Comparison of ENCODE assay signal across 8 cellular contexts in the genomic region with DNA sequence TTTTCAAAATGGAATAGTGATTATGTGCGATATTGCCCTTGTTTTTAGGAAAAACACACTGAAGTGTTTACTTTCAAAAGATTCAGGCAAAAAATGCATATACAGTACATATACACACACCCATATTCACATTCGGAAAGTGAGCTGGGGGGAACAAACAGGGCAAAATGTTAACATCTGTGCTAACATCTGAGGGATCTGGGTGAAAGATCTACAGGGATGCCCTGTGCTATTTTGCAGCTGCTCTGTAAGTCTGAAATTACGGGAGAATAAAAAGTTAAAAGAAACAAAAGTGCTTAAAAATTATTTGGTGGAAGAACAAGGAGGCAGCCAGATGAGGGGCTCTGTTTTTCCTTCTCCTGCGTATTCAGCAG. TPM values are rescaled to one million over a fixed set of nuclear protein-coding genes. Genes with fewer than 3 reads are reported as not detected.
DNase-seq lines count a peak whose midpoint lies in the region; ATAC-seq, FAIRE-seq and TF ChIP-seq lines count a peak whose summit lies in the region.
"Had no signal": no experiment of that assay in that cellular context is flagged by ENCODE, and none has a peak within 500 bp of the region (broad histone marks: within the 10 kb centered on the region; RNA-seq: fewer than 3 reads in every experiment).

No MANE protein-coding gene starts in this region.

- no peaks in the 10 kb centered on the region for H4K20me1 ChIP-seq in keratinocyte (ENCODE audit: control insufficient read depth, extremely low read depth, insufficient read depth, low read length)

- peaks cover 26% of the 10 kb centered on the region for H3K4me1 Mint-ChIP-seq in HFFc6 (ENCODE audit: low read depth)
- H3K4me1 Mint-ChIP-seq in stimulated activated naive B cell treated with anti-CD40 and anti-IgM and Interleukin-4, amounts not matched to agents 10 μg/mL and 1 μg/mL and 100 μg/mL, for 72 hours = peaks cover 6 to 31% of the 10 kb centered on the region in 2 donors

- no peaks in the 10 kb centered on the region for H3K9me3 Mint-ChIP-seq in HFFc6
- H3K9me3 Mint-ChIP-seq in stimulated activated naive B cell treated with anti-CD40 and anti-IgM and Interleukin-4, amounts not matched to agents 10 μg/mL and 1 μg/mL and 100 μg/mL, for 72 hours = peaks cover 0 to 1% of the 10 kb centered on the region in 2 donors

- peaks cover 24% of the 10 kb centered on the region for H3K79me2 ChIP-seq in keratinocyte (ENCODE audit: control insufficient read depth, insufficient read depth, low read length)

- peak overlapping the region; percentile 91 for H3K27ac Mint-ChIP-seq in HFFc6
- no peak overlapping the region for H3K27ac Mint-ChIP-seq in stimulated activated naive B cell treated with anti-CD40 and anti-IgM and Interleukin-4, amounts not matched to agents 10 μg/mL and 1 μg/mL and 100 μg/mL, for 72 hours

- H3K27me3 Mint-ChIP-seq in HFFc6 (ENCODE audit: insufficient read depth) = no peaks in the 10 kb centered on the region; the same call in 1 of the 2 replicates
- H3K27me3 Mint-ChIP-seq in stimulated activated naive B cell treated with anti-CD40 and anti-IgM and Interleukin-4, amounts not matched to agents 10 μg/mL and 1 μg/mL and 100 μg/mL, for 72 hours = peaks cover 27 to 31% of the 10 kb centered on the region in 2 donors

- no peaks in the 10 kb centered on the region for H3K9me3 ChIP-seq in keratinocyte (ENCODE audit: control insufficient read depth, low read depth, low read length)

- no peak overlapping the region for H2AFZ ChIP-seq in keratinocyte (ENCODE audit: control insufficient read depth, low read length)

- intact Hi-C loops in head of caudate nucleus (cut with DNase I) = no loop called here

- H3K4me3 ChIP-seq in keratinocyte (ENCODE audit: control insufficient read depth in 2 of 3, extremely low read depth in 1 of 3, insufficient read depth in 2 of 3, low read depth in 1 of 3, low read length in 3 of 3) = peak overlapping the region; percentile 74 to 92 (median 77)

- H3K27me3 ChIP-seq in keratinocyte (ENCODE audit: control insufficient read depth, extremely low read depth, insufficient read depth, low read length) = no peaks in the 10 kb centered on the region

- H3K36me3 ChIP-seq in keratinocyte (ENCODE audit: control insufficient read depth in 2 of 2, extremely low read depth in 1 of 2, insufficient read depth in 2 of 2, low read length in 2 of 2) = peaks cover 13 to 15% of the 10 kb centered on the region in 2 experiments

- FAIRE-seq in keratinocyte (lab: Jason Lieb, UNC) = no peak

- DNase-seq in HFFc6 (no peak), keratinocyte (ENCODE audit: low read depth, low spot score) (no peak), GM10266 (ENCODE audit: extremely low spot score) (no peak), head of caudate nucleus (no peak)
- DNase-seq in stimulated activated naive B cell treated with anti-CD40 and anti-IgM and Interleukin-4, amounts not matched to agents 10 μg/mL and 1 μg/mL and 100 μg/mL, for 72 hours = no peak
- no peak for DNase-seq in stimulated activated CD4-positive, alpha-beta T cell treated with anti-CD3 and anti-CD28 coated beads, Interleukin-4, amount 100 ng/mL, for 1 hour
- DNase-seq: NCI-H748 treated with DMSO at 0.1 percent for 48 hours had no signal

- H3K27ac ChIP-seq in angular gyrus (ENCODE audit: low read depth, low read length) (peak overlapping the region; percentile 82), keratinocyte (ENCODE audit: control insufficient read depth, insufficient read depth, low read length) (peak overlapping the region; percentile 69)

- H3K9me1 ChIP-seq in keratinocyte (ENCODE audit: control insufficient read depth, extremely low read depth, insufficient read depth, low read length) = peaks cover 4% of the 10 kb centered on the region

- H3K4me2 ChIP-seq in keratinocyte (ENCODE audit: control insufficient read depth, extremely low read depth, insufficient read depth, low read depth, low read length) = peak overlapping the region; percentile 88

- no peak for ATAC-seq in stimulated activated naive B cell treated with anti-CD40 and anti-IgM and Interleukin-4, amounts not matched to agents 10 μg/mL and 1 μg/mL and 100 μg/mL, for 72 hours (replicated peaks)

- H3K4me3 Mint-ChIP-seq in HFFc6 = peak overlapping the region; percentile 92
- H3K4me3 Mint-ChIP-seq in stimulated activated naive B cell treated with anti-CD40 and anti-IgM and Interleukin-4, amounts not matched to agents 10 μg/mL and 1 μg/mL and 100 μg/mL, for 72 hours = peak overlapping the region; percentile 75

- TF ChIP-seq CTCF in HFFc6 (IDR thresholded peaks at IDR 0.05) (no peak), keratinocyte (optimal IDR thresholded peaks at IDR 0.05 in 1 of 3, IDR thresholded peaks at IDR 0.05 in 1 of 3, conservative IDR thresholded peaks at IDR 0.05 in 1 of 3; ENCODE audit: extremely low read depth in 1 of 3, insufficient read depth in 2 of 3, low read length in 3 of 3) (no peak), GM10266 (IDR thresholded peaks at IDR 0.05; ENCODE audit: control insufficient read depth, insufficient read depth, low read depth, missing control alignments) (no peak)

- H3K9ac ChIP-seq in keratinocyte (ENCODE audit: control insufficient read depth, extremely low read depth, insufficient read depth, low read length) = peak overlapping the region; percentile 91

- peaks cover 34% of the 10 kb centered on the region for H3K4me1 ChIP-seq in keratinocyte (ENCODE audit: control insufficient read depth, extremely low read depth, insufficient read depth, low read length)

- dilution Hi-C loops in keratinocyte (cut with MboI; ENCODE audit: extremely low pct_ligation_motif_present, low sequenced_read_pairs) = no loop called here

- peaks cover 17% of the 10 kb centered on the region for H3K36me3 Mint-ChIP-seq in HFFc6 (ENCODE audit: low read depth)
- H3K36me3 Mint-ChIP-seq in stimulated activated naive B cell treated with anti-CD40 and anti-IgM and Interleukin-4, amounts not matched to agents 10 μg/mL and 1 μg/mL and 100 μg/mL, for 72 hours = no peaks in the 10 kb centered on the region

RNA-seq across cellular contexts. Expression of a gene that starts 0.9 kb away (rescaled TPM):
- 100 to 1,000 TPM; 211 to 296 (median 234) TPM for total RNA-seq in HFFc6 (2021; fragmentation: NEBNext Ultra II Directional; extraction: Animal tissue kit (Norgen Biotek cat#: 25700))
- polyA plus RNA-seq in keratinocyte = 193 to 339 TPM (median 194 TPM) in 3 replicates
- polyA plus RNA-seq in keratinocyte (2011; ENCODE audit: low read depth) = 94.0 TPM
- polyA plus RNA-seq in keratinocyte (2011; cell fraction: cytosol; rRNA removed) = 253 and 507 TPM in 2 replicates
- polyA plus RNA-seq in keratinocyte (2011; cell fraction: nucleus; rRNA removed) = 171 and 289 TPM in 2 replicates
- 333 and 409 TPM in 2 replicates for polyA plus RNA-seq in keratinocyte (2012; ENCODE audit: low replicate concordance)
- polyA minus RNA-seq in keratinocyte = 189 to 317 TPM (median 258 TPM) in 3 replicates
- polyA minus RNA-seq in keratinocyte (2011; cell fraction: cytosol; rRNA and poly(A)+ RNA removed) = 535 TPM
- 137 and 147 TPM in 2 replicates for polyA minus RNA-seq in keratinocyte (2011; cell fraction: nucleus; rRNA and poly(A)+ RNA removed)

RNA-seq across cellular contexts. Expression of a gene that starts 31.2 kb away (rescaled TPM):
- not detected for total RNA-seq in HFFc6 (2021; fragmentation: NEBNext Ultra II Directional; extraction: Animal tissue kit (Norgen Biotek cat#: 25700))
- not detected in 3 replicates for polyA plus RNA-seq in keratinocyte
- polyA plus RNA-seq in keratinocyte (2011; ENCODE audit: low read depth) = not detected
- not detected in 2 replicates for polyA plus RNA-seq in keratinocyte (2011; cell fraction: cytosol; rRNA removed)
- polyA plus RNA-seq in keratinocyte (2011; cell fraction: nucleus; rRNA removed) = not detected in 2 replicates
- not detected in 2 replicates for polyA plus RNA-seq in keratinocyte (2012; ENCODE audit: low replicate concordance)
- 0.32 TPM in 1 of 3 replicates, not detected in the others for polyA minus RNA-seq in keratinocyte
- polyA minus RNA-seq in keratinocyte (2011; cell fraction: cytosol; rRNA and poly(A)+ RNA removed) = not detected
- not detected in 2 replicates for polyA minus RNA-seq in keratinocyte (2011; cell fraction: nucleus; rRNA and poly(A)+ RNA removed)

RNA-seq across cellular contexts. Expression of a gene that starts 51.9 kb away (rescaled TPM):
- not detected for total RNA-seq in HFFc6 (2021; fragmentation: NEBNext Ultra II Directional; extraction: Animal tissue kit (Norgen Biotek cat#: 25700))
- polyA plus RNA-seq in keratinocyte = not detected in 3 replicates
- not detected for polyA plus RNA-seq in keratinocyte (2011; ENCODE audit: low read depth)
- polyA plus RNA-seq in keratinocyte (2011; cell fraction: cytosol; rRNA removed) = not detected in 2 replicates
- polyA plus RNA-seq in keratinocyte (2011; cell fraction: nucleus; rRNA removed) = not detected in 2 replicates
- not detected in 2 replicates for polyA plus RNA-seq in keratinocyte (2012; ENCODE audit: low replicate concordance)
- not detected in 3 replicates for polyA minus RNA-seq in keratinocyte
- not detected for polyA minus RNA-seq in keratinocyte (2011; cell fraction: cytosol; rRNA and poly(A)+ RNA removed)
- not detected in 2 replicates for polyA minus RNA-seq in keratinocyte (2011; cell fraction: nucleus; rRNA and poly(A)+ RNA removed)
